In the genomic region with DNA sequence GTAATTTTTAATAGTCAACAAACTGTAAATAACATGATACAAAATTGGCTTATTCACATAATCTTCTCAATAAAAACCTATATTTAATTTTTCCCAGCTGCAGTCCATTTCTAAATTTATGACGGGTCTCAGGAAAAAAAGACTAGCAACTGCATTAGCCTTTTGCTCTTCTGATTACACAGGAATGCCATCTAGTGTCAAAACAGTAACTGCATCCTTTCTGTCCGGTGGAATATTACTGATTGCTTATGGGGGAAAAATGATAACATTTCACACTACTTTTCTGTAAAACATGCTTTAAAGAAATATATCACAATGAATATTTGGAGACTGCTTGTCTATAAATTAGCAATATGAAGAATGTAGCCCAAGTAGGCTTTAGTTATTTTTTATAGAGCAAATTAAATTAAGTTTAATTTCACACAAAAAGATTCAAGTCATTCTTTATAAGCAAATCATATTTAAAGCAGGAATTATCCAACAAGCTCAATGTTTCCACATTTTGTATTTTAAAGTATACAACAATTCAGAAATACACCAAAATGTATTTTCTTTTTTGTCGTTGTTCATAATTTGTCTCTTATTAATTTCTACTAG, we compare ENCODE assay signal across 8 cellular contexts.
DNase-seq lines count a peak whose midpoint lies in the region; ATAC-seq and TF ChIP-seq lines count a peak whose summit lies in the region.

No MANE protein-coding gene starts in this region.

- no peak overlapping the region for H2BK5ac ChIP-seq in mesendoderm (ENCODE audit: low read length)

- ATAC-seq in GM19328 (IDR thresholded peaks at IDR 0.05; ENCODE audit: unreplicated experiment) = no peak
- ATAC-seq in activated CD8-positive, alpha-beta memory T cell treated with anti-CD3 and anti-CD28 coated beads, Interleukin-2, amount 10 ng/mL, durations not matched to agents 7 days and 5 days = no peak

- no peak overlapping the region for H3K23ac ChIP-seq in mesendoderm (ENCODE audit: low read length)

- CTCF ChIA-PET in activated CD8-positive, alpha-beta memory T cell treated with anti-CD3 and anti-CD28 coated beads, Interleukin-2, amount 10 ng/mL, durations not matched to agents 7 days and 5 days (lab: Charles Lee) = no interaction called here

- H3K4ac ChIP-seq in mesendoderm (ENCODE audit: low read depth, low read length) = no peak overlapping the region

- H3K9ac ChIP-seq in adipocyte (ENCODE audit: low read length) = no peak overlapping the region
- H3K9ac ChIP-seq in mesendoderm (ENCODE audit: low read length) = no peak overlapping the region

- DNase-seq in NCI-H1092 treated with DMSO at 0.1 percent for 48 hours (lab: John Stamatoyannopoulos, UW) (peak; percentile 69), adipocyte (ENCODE audit: low read depth) (peak; percentile 24), mesendoderm (peak; percentile 31), T-helper 1 cell (no peak), sigmoid colon (no peak)
- DNase-seq in activated CD8-positive, alpha-beta memory T cell treated with anti-CD3 and anti-CD28 coated beads, Interleukin-2, amount 10 ng/mL, durations not matched to agents 7 days and 5 days = no peak

- no peaks in the 10 kb centered on the region for H3K4me1 ChIP-seq in DOHH2 (ENCODE audit: control insufficient read depth, low read length)
- no peaks in the 10 kb centered on the region for H3K4me1 ChIP-seq in adipocyte (ENCODE audit: control insufficient read depth, insufficient read depth, low read length)
- no peaks in the 10 kb centered on the region for H3K4me1 ChIP-seq in mesendoderm (ENCODE audit: control insufficient read depth, low read depth, low read length)
- no peaks in the 10 kb centered on the region for H3K4me1 ChIP-seq in sigmoid colon

- WGBS in mesendoderm (ENCODE audit: extremely low coverage, insufficient coverage, low lambda C conversion rate) = no CpG with 5 or more reads among the region's 3 CpGs
- 30 to 39% methylated on average over 3 of the region's 3 CpGs for WGBS in sigmoid colon, 2 donors

- no peak overlapping the region for H3K56ac ChIP-seq in mesendoderm (ENCODE audit: low read length)

- H3K9me3 Mint-ChIP-seq in activated CD8-positive, alpha-beta memory T cell treated with anti-CD3 and anti-CD28 coated beads, Interleukin-2, amount 10 ng/mL, durations not matched to agents 7 days and 5 days (ENCODE audit: low read depth) = no peaks in the 10 kb centered on the region

- H3K9me2 ChIP-seq in DOHH2 (replicated peaks; ENCODE audit: control insufficient read depth, low read length) = no peaks in the 10 kb centered on the region

- TF ChIP-seq CTCF in DOHH2 (IDR thresholded peaks at IDR 0.05; ENCODE audit: low read depth, low read length, poor library complexity, severe bottlenecking) (peak; percentile 37), sigmoid colon (IDR thresholded peaks at IDR 0.05) (no peak)

- no peak overlapping the region for H3K27ac ChIP-seq in DOHH2 (ENCODE audit: low read depth, low read length)
- H3K27ac ChIP-seq in mesendoderm (ENCODE audit: low read depth, low read length) = no peak overlapping the region
- no peak overlapping the region for H3K27ac ChIP-seq in sigmoid colon

- H3K4me3 Mint-ChIP-seq in activated CD8-positive, alpha-beta memory T cell treated with anti-CD3 and anti-CD28 coated beads, Interleukin-2, amount 10 ng/mL, durations not matched to agents 7 days and 5 days = no peak overlapping the region

- H3K36me3 ChIP-seq in DOHH2 (ENCODE audit: control insufficient read depth, low read length) (no peaks in the 10 kb centered on the region), adipocyte (ENCODE audit: control insufficient read depth, insufficient read depth, low read length, severe bottlenecking) (no peaks in the 10 kb centered on the region), mesendoderm (ENCODE audit: control insufficient read depth, insufficient read depth, low read length) (no peaks in the 10 kb centered on the region), sigmoid colon (no peaks in the 10 kb centered on the region)

- H3K4me2 ChIP-seq in DOHH2 (ENCODE audit: low read length) (no peak overlapping the region), mesendoderm (ENCODE audit: low read length) (no peak overlapping the region)

- no peaks in the 10 kb centered on the region for H3K4me1 Mint-ChIP-seq in activated CD8-positive, alpha-beta memory T cell treated with anti-CD3 and anti-CD28 coated beads, Interleukin-2, amount 10 ng/mL, durations not matched to agents 7 days and 5 days

- H2BK15ac ChIP-seq in mesendoderm (replicated peaks; ENCODE audit: low read depth) = no peak overlapping the region

- H3K4me3 ChIP-seq in DOHH2 (ENCODE audit: low read length) (no peak overlapping the region), adipocyte (ENCODE audit: low read length) (no peak overlapping the region), mesendoderm (ENCODE audit: low read length) (no peak overlapping the region), sigmoid colon (no peak overlapping the region)

- H4K8ac ChIP-seq in mesendoderm (ENCODE audit: low read depth, low read length) = no peak overlapping the region

- H2BK120ac ChIP-seq in mesendoderm (ENCODE audit: low read depth, low read length) = no peak overlapping the region

- no peak overlapping the region for H4K5ac ChIP-seq in mesendoderm (ENCODE audit: low read length)

- H3K27me3 ChIP-seq in DOHH2 (ENCODE audit: control insufficient read depth, low read length) (no peaks in the 10 kb centered on the region), adipocyte (replicated peaks; ENCODE audit: control insufficient read depth, insufficient read depth, low read length) (no peaks in the 10 kb centered on the region), mesendoderm (ENCODE audit: insufficient read depth, low read length, poor library complexity) (no peaks in the 10 kb centered on the region), sigmoid colon (no peaks in the 10 kb centered on the region)

- no peak for TF ChIP-seq EP300 in sigmoid colon (IDR thresholded peaks at IDR 0.05)

- no peaks in the 10 kb centered on the region for H3K27me3 Mint-ChIP-seq in activated CD8-positive, alpha-beta memory T cell treated with anti-CD3 and anti-CD28 coated beads, Interleukin-2, amount 10 ng/mL, durations not matched to agents 7 days and 5 days

- no peak overlapping the region for H3K27ac Mint-ChIP-seq in activated CD8-positive, alpha-beta memory T cell treated with anti-CD3 and anti-CD28 coated beads, Interleukin-2, amount 10 ng/mL, durations not matched to agents 7 days and 5 days

- intact Hi-C loops in sigmoid colon (cut with DNase I) = no loop called here

- no peak overlapping the region for H2AK5ac ChIP-seq in mesendoderm (ENCODE audit: low read length)

- no peak for TF ChIP-seq POLR2A in sigmoid colon (IDR thresholded peaks at IDR 0.05)

- H3K79me1 ChIP-seq in mesendoderm (ENCODE audit: low read length) = no peaks in the 10 kb centered on the region

- no peaks in the 10 kb centered on the region for H3K36me3 Mint-ChIP-seq in activated CD8-positive, alpha-beta memory T cell treated with anti-CD3 and anti-CD28 coated beads, Interleukin-2, amount 10 ng/mL, durations not matched to agents 7 days and 5 days

- no peaks in the 10 kb centered on the region for H3F3A ChIP-seq in DOHH2 (ENCODE audit: control insufficient read depth, insufficient read depth)

- H3K9me3 ChIP-seq in DOHH2 (ENCODE audit: control insufficient read depth, insufficient read depth, low read length) (no peaks in the 10 kb centered on the region), adipocyte (ENCODE audit: control insufficient read depth, low read length) (no peaks in the 10 kb centered on the region), sigmoid colon (no peaks in the 10 kb centered on the region)

- H3K18ac ChIP-seq in mesendoderm (ENCODE audit: low read length) = no peak overlapping the region

- no peaks in the 10 kb centered on the region for H3K79me2 ChIP-seq in DOHH2 (ENCODE audit: control insufficient read depth, low read length)
- H3K79me2 ChIP-seq in mesendoderm (ENCODE audit: control insufficient read depth, insufficient read depth, low read length) = no peaks in the 10 kb centered on the region

- no peaks in the 10 kb centered on the region for H4K20me1 ChIP-seq in DOHH2 (ENCODE audit: control insufficient read depth, insufficient read depth, low read depth, low read length)

Comparison
In these comparisons a context has a peak if more than half of its experiments do, and no peak if none do; other contexts are left out.
1. DNase-seq: peak in NCI-H1092 treated with DMSO at 0.1 percent for 48 hours (single experiment), adipocyte (single experiment) and mesendoderm (single experiment); none in T-helper 1 cell (0 of 5), activated CD8-positive, alpha-beta memory T cell treated with anti-CD3 and anti-CD28 coated beads, Interleukin-2, amount 10 ng/mL, durations not matched to agents 7 days and 5 days (single experiment) and sigmoid colon (single experiment).